In genomic region chr7:130417215-130417614, GRCh38 we compare ENCODE assay signal across 13 cellular contexts. TPM values are rescaled to one million over a fixed set of nuclear protein-coding genes. Genes with fewer than 3 reads are reported as not detected.
DNase-seq lines count a peak whose midpoint lies in the region; ATAC-seq and TF ChIP-seq lines count a peak whose summit lies in the region.
"Had no signal": no experiment of that assay in that cellular context is flagged by ENCODE, and none has a peak within 500 bp of the region (broad histone marks: within the 10 kb centered on the region; RNA-seq: fewer than 3 reads in every experiment).

No MANE protein-coding gene starts in this region.

- H3K27me3 ChIP-seq in CD4-positive, CD25-positive, alpha-beta regulatory T cell (ENCODE audit: control insufficient read depth, insufficient read depth, low read length), result no peaks in the 10 kb centered on the region
- H3K27me3 ChIP-seq in psoas muscle (ENCODE audit: insufficient read depth in 3 of 3, low read length in 2 of 3), result no peaks in the 10 kb centered on the region
- H3K27me3 ChIP-seq: SJCRH30, upper lobe of left lung had no signal

- peak overlapping the region; percentile 13 for H3K4me3 ChIP-seq in CD4-positive, CD25-positive, alpha-beta regulatory T cell (ENCODE audit: low read depth, low read length)
- H3K4me3 ChIP-seq in psoas muscle, result no peak overlapping the region
- H3K4me3 ChIP-seq: SJCRH30, upper lobe of left lung had no signal

- ATAC-seq in CD4-positive, CD25-positive, alpha-beta regulatory T cell (ENCODE audit: low read depth in 2 of 2), result peak in 1 of 2 donors; percentile 38
- ATAC-seq in activated naive CD8-positive, alpha-beta T cell treated with anti-CD3 and anti-CD28 coated beads, Interleukin-2, amount 10 ng/mL, durations not matched to agents 7 days and 5 days (ENCODE audit: low read depth), result peak; percentile 62
- ATAC-seq in natural killer cell treated with Interleukin-12 subunit alpha and Interleukin-12 subunit beta and Interleukin-15 and Interleukin-18, amount 100 ng/mL, for 72 hours, result peak in 1 of 2 donors; percentile 71
- ATAC-seq in HG03460 (IDR thresholded peaks at IDR 0.05; ENCODE audit: unreplicated experiment), result no peak
- no peak for ATAC-seq in psoas muscle

- intact Hi-C loops in psoas muscle (cut with DNase I), result no loop called here

- H3K4me1 Mint-ChIP-seq in CD4-positive, CD25-positive, alpha-beta regulatory T cell, result peaks cover 21 to 61% (median 36%) of the 10 kb centered on the region in 4 donors
- peaks cover 70% of the 10 kb centered on the region for H3K4me1 Mint-ChIP-seq in activated naive CD8-positive, alpha-beta T cell treated with anti-CD3 and anti-CD28 coated beads, Interleukin-2, amount 10 ng/mL, durations not matched to agents 7 days and 5 days
- peaks cover 34 to 39% of the 10 kb centered on the region in 2 donors for H3K4me1 Mint-ChIP-seq in natural killer cell treated with Interleukin-12 subunit alpha and Interleukin-12 subunit beta and Interleukin-15 and Interleukin-18, amount 100 ng/mL, for 72 hours (ENCODE audit: low read depth in 2 of 2)

- H3K36me3 Mint-ChIP-seq in CD4-positive, CD25-positive, alpha-beta regulatory T cell, result peaks cover 6% of the 10 kb centered on the region
- peaks cover 9% of the 10 kb centered on the region for H3K36me3 Mint-ChIP-seq in activated naive CD8-positive, alpha-beta T cell treated with anti-CD3 and anti-CD28 coated beads, Interleukin-2, amount 10 ng/mL, durations not matched to agents 7 days and 5 days
- no peaks in the 10 kb centered on the region for H3K36me3 Mint-ChIP-seq in natural killer cell treated with Interleukin-12 subunit alpha and Interleukin-12 subunit beta and Interleukin-15 and Interleukin-18, amount 100 ng/mL, for 72 hours

- H3K27ac Mint-ChIP-seq in CD4-positive, CD25-positive, alpha-beta regulatory T cell, result peak overlapping the region; percentile 20 to 89 (median 83)
- H3K27ac Mint-ChIP-seq in activated naive CD8-positive, alpha-beta T cell treated with anti-CD3 and anti-CD28 coated beads, Interleukin-2, amount 10 ng/mL, durations not matched to agents 7 days and 5 days, result peak overlapping the region; percentile 95
- H3K27ac Mint-ChIP-seq in natural killer cell treated with Interleukin-12 subunit alpha and Interleukin-12 subunit beta and Interleukin-15 and Interleukin-18, amount 100 ng/mL, for 72 hours, result peak overlapping the region; percentile 6 to 41

- H3K9me3 ChIP-seq in CD4-positive, CD25-positive, alpha-beta regulatory T cell (ENCODE audit: control insufficient read depth in 2 of 2, low read length in 2 of 2), result no peaks in the 10 kb centered on the region
- no peaks in the 10 kb centered on the region for H3K9me3 ChIP-seq in KOPT-K1 (ENCODE audit: insufficient read depth, low read length, poor library complexity, severe bottlenecking)
- H3K9me3 ChIP-seq in psoas muscle, result no peaks in the 10 kb centered on the region
- H3K9me3 ChIP-seq: SJCRH30, upper lobe of left lung had no signal

- H3K27me3 Mint-ChIP-seq in CD4-positive, CD25-positive, alpha-beta regulatory T cell, result peaks cover 4% of the 10 kb centered on the region
- no peaks in the 10 kb centered on the region for H3K27me3 Mint-ChIP-seq in activated naive CD8-positive, alpha-beta T cell treated with anti-CD3 and anti-CD28 coated beads, Interleukin-2, amount 10 ng/mL, durations not matched to agents 7 days and 5 days
- H3K27me3 Mint-ChIP-seq in natural killer cell treated with Interleukin-12 subunit alpha and Interleukin-12 subunit beta and Interleukin-15 and Interleukin-18, amount 100 ng/mL, for 72 hours, result no peaks in the 10 kb centered on the region

- H3K4me1 ChIP-seq in CD4-positive, CD25-positive, alpha-beta regulatory T cell (ENCODE audit: control insufficient read depth, insufficient read depth, low read length, poor library complexity, severe bottlenecking), result peaks cover 4% of the 10 kb centered on the region
- no peaks in the 10 kb centered on the region for H3K4me1 ChIP-seq in psoas muscle

- POLR2A ChIA-PET in activated naive CD8-positive, alpha-beta T cell treated with anti-CD3 and anti-CD28 coated beads, Interleukin-2, amount 10 ng/mL, durations not matched to agents 7 days and 5 days (lab: Charles Lee), result interaction anchor here (1.1 to 1.9 kb wide), 4 partner anchors 11 to 49 kb away, joined by 4 to 12 read pairs (median 6); partner anchors contain the start of gene CEP41

- H3K36me3 ChIP-seq in CD4-positive, CD25-positive, alpha-beta regulatory T cell (ENCODE audit: control insufficient read depth, insufficient read depth, low read length), result no peaks in the 10 kb centered on the region
- H3K36me3 ChIP-seq in KOPT-K1 (ENCODE audit: insufficient read depth, low read length) (no peaks in the 10 kb centered on the region; the same call in 1 of the 2 replicates), psoas muscle (ENCODE audit: insufficient read depth in 1 of 2, low read depth in 1 of 2) (no peaks in the 10 kb centered on the region)
- H3K36me3 ChIP-seq: upper lobe of left lung had no signal

- WGBS in psoas muscle, 3 donors, result 86 to 92% (median 89%) methylated on average over 5 of the region's 5 CpGs

- TF ChIP-seq CTCF in psoas muscle (IDR thresholded peaks at IDR 0.05), result no peak

- peak overlapping the region; percentile 25 to 56 (median 42) for H3K4me3 Mint-ChIP-seq in CD4-positive, CD25-positive, alpha-beta regulatory T cell
- H3K4me3 Mint-ChIP-seq in activated naive CD8-positive, alpha-beta T cell treated with anti-CD3 and anti-CD28 coated beads, Interleukin-2, amount 10 ng/mL, durations not matched to agents 7 days and 5 days, result peak overlapping the region; percentile 77
- H3K4me3 Mint-ChIP-seq in natural killer cell treated with Interleukin-12 subunit alpha and Interleukin-12 subunit beta and Interleukin-15 and Interleukin-18, amount 100 ng/mL, for 72 hours, result peak overlapping the region; percentile 55

- in situ Hi-C loops in G401 (cut with HindIII; ENCODE audit: low sequenced_read_pairs), result no loop called here

- H3K9me3 Mint-ChIP-seq in CD4-positive, CD25-positive, alpha-beta regulatory T cell, result no peaks in the 10 kb centered on the region
- no peaks in the 10 kb centered on the region for H3K9me3 Mint-ChIP-seq in activated naive CD8-positive, alpha-beta T cell treated with anti-CD3 and anti-CD28 coated beads, Interleukin-2, amount 10 ng/mL, durations not matched to agents 7 days and 5 days
- no peaks in the 10 kb centered on the region for H3K9me3 Mint-ChIP-seq in natural killer cell treated with Interleukin-12 subunit alpha and Interleukin-12 subunit beta and Interleukin-15 and Interleukin-18, amount 100 ng/mL, for 72 hours

- H3K27ac ChIP-seq in CD4-positive, CD25-positive, alpha-beta regulatory T cell (ENCODE audit: insufficient read depth, low read length, poor library complexity, severe bottlenecking), result no peak overlapping the region
- H3K27ac ChIP-seq in KOPT-K1 (ENCODE audit: low read depth, low read length, poor library complexity, severe bottlenecking) (peak overlapping the region; percentile 72), psoas muscle (no peak overlapping the region)
- H3K27ac ChIP-seq: SJCRH30, upper lobe of left lung had no signal

- peak in 1 of 3 donors; percentile 28 for DNase-seq in CD4-positive, CD25-positive, alpha-beta regulatory T cell
- DNase-seq in activated naive CD8-positive, alpha-beta T cell treated with anti-CD3 and anti-CD28 coated beads, Interleukin-2, amount 10 ng/mL, durations not matched to agents 7 days and 5 days, result no peak
- DNase-seq in natural killer cell treated with Interleukin-12 subunit alpha and Interleukin-12 subunit beta and Interleukin-15 and Interleukin-18, amount 100 ng/mL, for 72 hours (ENCODE audit: low spot score), result no peak
- no peak for DNase-seq in cerebellar nuclear complex (lab: John Stamatoyannopoulos, UW)
- DNase-seq in G401 (ENCODE audit: low spot score), result no peak
- DNase-seq in psoas muscle, result no peak
- DNase-seq: DMS153, NCI-H2171, SJCRH30, upper lobe of left lung had no signal

RNA-seq across cellular contexts. Expression of gene CEP41, which starts 23.6 kb away (rescaled TPM):
- total RNA-seq in CD4-positive, CD25-positive, alpha-beta regulatory T cell, result 4.1 TPM
- 10 to 100 TPM; 12.7 to 22.0 (median 14.5) TPM for polyA plus RNA-seq in CD4-positive, CD25-positive, alpha-beta regulatory T cell
- 10 to 100 TPM; 27.1 to 28.7 TPM for total RNA-seq in activated naive CD8-positive, alpha-beta T cell treated with anti-CD3 and anti-CD28 coated beads, Interleukin-2, amount 10 ng/mL, durations not matched to agents 7 days and 5 days
- total RNA-seq in natural killer cell treated with Interleukin-12 subunit alpha and Interleukin-12 subunit beta and Interleukin-15 and Interleukin-18, amount 100 ng/mL, for 72 hours, result 10 to 100 TPM; 11.3 to 17.7 TPM
- total RNA-seq in G401 (2014; rRNA removed; shearing (Covaris generic)), result 0.80 TPM in 1 of 2 replicates, not detected in the other
- total RNA-seq in psoas muscle, result 1 to 10 TPM; 2.4 to 4.6 (median 3.2) TPM
- polyA plus RNA-seq in psoas muscle, result 1 to 10 TPM; 3.0 to 4.6 (median 4.2) TPM

RNA-seq across cellular contexts. Expression of gene CPA1, which starts 36.9 kb away (rescaled TPM):
- total RNA-seq in CD4-positive, CD25-positive, alpha-beta regulatory T cell, result not detected
- under 1 TPM in 1 of 4 donors, not detected in 3; 0.25 TPM for polyA plus RNA-seq in CD4-positive, CD25-positive, alpha-beta regulatory T cell
- total RNA-seq in activated naive CD8-positive, alpha-beta T cell treated with anti-CD3 and anti-CD28 coated beads, Interleukin-2, amount 10 ng/mL, durations not matched to agents 7 days and 5 days, result not detected
- total RNA-seq in natural killer cell treated with Interleukin-12 subunit alpha and Interleukin-12 subunit beta and Interleukin-15 and Interleukin-18, amount 100 ng/mL, for 72 hours, result not detected
- total RNA-seq in G401 (2014; rRNA removed; shearing (Covaris generic)), result not detected in 2 replicates
- 1 to 10 TPM in 3 of 4 donors, under 1 TPM in 1; 0.52 to 4.6 (median 1.3) TPM for total RNA-seq in psoas muscle
- polyA plus RNA-seq in psoas muscle, result 1 to 10 TPM in 1 of 3 donors, under 1 TPM in 2; 0.18 to 1.0 (median 0.56) TPM
- total RNA-seq: frontal cortex had no signal

Comparison
In these comparisons a context has a peak if more than half of its experiments do, and no peak if none do; other contexts are left out.
1. H3K27ac Mint-ChIP-seq: peak in every context shown above with its lines; median percentile 95 in activated naive CD8-positive, alpha-beta T cell treated with anti-CD3 and anti-CD28 coated beads, Interleukin-2, amount 10 ng/mL, durations not matched to agents 7 days and 5 days; 83 in CD4-positive, CD25-positive, alpha-beta regulatory T cell; 24 in natural killer cell treated with Interleukin-12 subunit alpha and Interleukin-12 subunit beta and Interleukin-15 and Interleukin-18, amount 100 ng/mL, for 72 hours.